ENCODE assay signal across 28 cellular contexts in genomic region chr22:48240165-48240934, GRCh38.
DNase-seq lines count a peak whose midpoint lies in the region; ATAC-seq and TF ChIP-seq lines count a peak whose summit lies in the region.
"Had no signal": no experiment of that assay in that cellular context is flagged by ENCODE, and none has a peak within 500 bp of the region (broad histone marks: within the 10 kb centered on the region; RNA-seq: fewer than 3 reads in every experiment).

No MANE protein-coding gene starts in this region.

- peak overlapping the region in 1 of 5 experiments; percentile 18 for H3K4me3 Mint-ChIP-seq in brain
- H3K4me3 Mint-ChIP-seq in nephron: no peak overlapping the region
- H3K4me3 Mint-ChIP-seq in activated CD4-positive, alpha-beta T cell treated with anti-CD3 and anti-CD28 coated beads, Interleukin-2, amount 10 ng/mL, durations not matched to agents 7 days and 5 days: no peak overlapping the region
- no peak overlapping the region for H3K4me3 Mint-ChIP-seq in naive thymus-derived CD4-positive, alpha-beta T cell
- H3K4me3 Mint-ChIP-seq in chondrocyte (ENCODE audit: unreplicated experiment): no peak overlapping the region
- H3K4me3 Mint-ChIP-seq: activated naive CD8-positive, alpha-beta T cell; activated T-helper 17 cell treated with anti-CD3 and anti-CD28 coated beads, Interleukin-2, amount 50 U/mL, for 72 hours; CD8-positive, alpha-beta T cell; stimulated activated naive CD8-positive, alpha-beta T cell treated with anti-CD3 and anti-CD28 coated beads, Interleukin-15, Interleukin-2, amounts not matched to agents 100 ng/mL and 50 ng/mL, for 24 hours; T-cell had no signal

- intact Hi-C loops in stomach (cut with DNase I; ENCODE audit: low total_unique reads): no loop called here
- intact Hi-C loops in naive thymus-derived CD4-positive, alpha-beta T cell (cut with micrococcal nuclease): no loop called here

- no peaks in the 10 kb centered on the region for H3K4me1 ChIP-seq in stomach
- H3K4me1 ChIP-seq in naive thymus-derived CD4-positive, alpha-beta T cell (ENCODE audit: control insufficient read depth in 2 of 2, insufficient read depth in 2 of 2, low read length in 2 of 2): peaks cover 0 to 18% of the 10 kb centered on the region in 2 donors
- H3K4me1 ChIP-seq: gastroesophageal sphincter, left lung, sigmoid colon, thyroid gland had no signal

- H3K9me3 ChIP-seq in stomach: peaks cover 0 to 3% (median 0%) of the 10 kb centered on the region in 4 donors
- H3K9me3 ChIP-seq in naive thymus-derived CD4-positive, alpha-beta T cell (ENCODE audit: control insufficient read depth in 2 of 3, low read length in 3 of 3): no peaks in the 10 kb centered on the region
- H3K9me3 ChIP-seq: gastroesophageal sphincter, left lung, sigmoid colon, thyroid gland had no signal

- no peak for TF ChIP-seq CTCF in brain (conservative IDR thresholded peaks at IDR 0.05)
- TF ChIP-seq CTCF in nephron (IDR thresholded peaks at IDR 0.05; ENCODE audit: unreplicated experiment in 3 of 3): no peak
- no peak for TF ChIP-seq CTCF in stomach (IDR thresholded peaks at IDR 0.05)
- TF ChIP-seq CTCF in chondrocyte (IDR thresholded peaks at IDR 0.05): no peak

- no peak overlapping the region for H3K4me3 ChIP-seq in stomach
- no peak overlapping the region for H3K4me3 ChIP-seq in naive thymus-derived CD4-positive, alpha-beta T cell (ENCODE audit: low read length)
- H3K4me3 ChIP-seq: cardiac muscle cell, gastroesophageal sphincter, left lung, sigmoid colon, thyroid gland had no signal

- peak; percentile 24 for DNase-seq in activated CD8-positive, alpha-beta memory T cell treated with anti-CD3 and anti-CD28 coated beads for 24 hours
- no peak for DNase-seq in activated CD8-positive, alpha-beta memory T cell treated with anti-CD3 and anti-CD28 coated beads, Interleukin-2, amount 50 U/mL, for 4 hours
- peak; percentile 1 for DNase-seq in stomach
- no peak for DNase-seq in activated CD4-positive, alpha-beta T cell treated with anti-CD3 and anti-CD28 coated beads, Interleukin-2, amount 10 ng/mL, durations not matched to agents 7 days and 5 days
- no peak for DNase-seq in naive thymus-derived CD4-positive, alpha-beta T cell
- no peak for DNase-seq in chondrocyte (ENCODE audit: low spot score)
- DNase-seq: activated CD4-positive, alpha-beta T cell treated with anti-CD3 and anti-CD28 coated beads, Interleukin-2, amount 50 U/mL, for 48 hours; activated CD8-positive, alpha-beta memory T cell treated with anti-CD3 and anti-CD28 coated beads, Interleukin-2, amount 50 U/mL, for 48 hours; AML-193; aorta; hypothalamus; left lung; mesenchymal stem cell; NCI-H187 treated with DMSO at 0.1 percent for 48 hours; NCI-H2227 treated with DMSO at 0.1 percent for 48 hours; NCI-H69; sigmoid colon; stimulated activated CD4-positive, alpha-beta T cell treated with anti-CD3 and anti-CD28 coated beads, Interleukin-15, amount 100 ng/mL, for 24 hours; thyroid gland had no signal

- POLR2A ChIA-PET in activated CD4-positive, alpha-beta T cell treated with anti-CD3 and anti-CD28 coated beads, Interleukin-2, amount 10 ng/mL, durations not matched to agents 7 days and 5 days (lab: Charles Lee): no interaction called here
- POLR2A ChIA-PET in naive thymus-derived CD4-positive, alpha-beta T cell (lab: Charles Lee): no interaction called here

- H3K27me3 Mint-ChIP-seq in brain (peaks cover 12% of the 10 kb centered on the region), nephron (ENCODE audit: low read depth) (peaks cover 36% of the 10 kb centered on the region), chondrocyte (ENCODE audit: low read depth) (peaks cover 15% of the 10 kb centered on the region)
- H3K27me3 Mint-ChIP-seq in activated CD4-positive, alpha-beta T cell treated with anti-CD3 and anti-CD28 coated beads, Interleukin-2, amount 10 ng/mL, durations not matched to agents 7 days and 5 days: peaks cover 1% of the 10 kb centered on the region
- peaks cover 0 to 13% (median 6%) of the 10 kb centered on the region in 5 donors for H3K27me3 Mint-ChIP-seq in naive thymus-derived CD4-positive, alpha-beta T cell
- H3K27me3 Mint-ChIP-seq: activated naive CD8-positive, alpha-beta T cell had no signal

- H3K27me3 ChIP-seq in stomach: peaks cover 0 to 51% (median 0%) of the 10 kb centered on the region in 3 donors
- H3K27me3 ChIP-seq in naive thymus-derived CD4-positive, alpha-beta T cell (ENCODE audit: control insufficient read depth in 2 of 2, insufficient read depth in 2 of 2, low read length in 2 of 2): no peaks in the 10 kb centered on the region
- H3K27me3 ChIP-seq: cardiac muscle cell, sigmoid colon, thyroid gland had no signal

- CTCF ChIA-PET in activated CD4-positive, alpha-beta T cell treated with anti-CD3 and anti-CD28 coated beads, Interleukin-2, amount 10 ng/mL, durations not matched to agents 7 days and 5 days (lab: Charles Lee): no interaction called here
- CTCF ChIA-PET in naive thymus-derived CD4-positive, alpha-beta T cell (lab: Charles Lee): no interaction called here

- no peaks in the 10 kb centered on the region for H3K36me3 Mint-ChIP-seq in brain
- no peaks in the 10 kb centered on the region for H3K36me3 Mint-ChIP-seq in nephron (ENCODE audit: low read depth)
- H3K36me3 Mint-ChIP-seq in activated CD4-positive, alpha-beta T cell treated with anti-CD3 and anti-CD28 coated beads, Interleukin-2, amount 10 ng/mL, durations not matched to agents 7 days and 5 days (ENCODE audit: low read depth): no peaks in the 10 kb centered on the region
- H3K36me3 Mint-ChIP-seq in naive thymus-derived CD4-positive, alpha-beta T cell: no peaks in the 10 kb centered on the region
- no peaks in the 10 kb centered on the region for H3K36me3 Mint-ChIP-seq in chondrocyte (ENCODE audit: low read depth)
- H3K36me3 Mint-ChIP-seq: activated naive CD8-positive, alpha-beta T cell; CD8-positive, alpha-beta T cell; T-cell had no signal

- 41 to 52% (median 43%) methylated on average over 11 to 13 of the region's 13 CpGs for WGBS in stomach, 5 donors

- H3K27ac Mint-ChIP-seq in brain (peak overlapping the region in 3 of 5 experiments; percentile 54 to 91 (median 58)), nephron (peak overlapping the region in 2 of 3 experiments; percentile 10 to 33), chondrocyte (ENCODE audit: unreplicated experiment) (no peak overlapping the region)
- H3K27ac Mint-ChIP-seq in activated CD4-positive, alpha-beta T cell treated with anti-CD3 and anti-CD28 coated beads, Interleukin-2, amount 10 ng/mL, durations not matched to agents 7 days and 5 days: no peak overlapping the region
- H3K27ac Mint-ChIP-seq in naive thymus-derived CD4-positive, alpha-beta T cell: no peak overlapping the region
- H3K27ac Mint-ChIP-seq: activated naive CD8-positive, alpha-beta T cell; activated T-helper 17 cell treated with anti-CD3 and anti-CD28 coated beads, Interleukin-2, amount 50 U/mL, for 72 hours; CD8-positive, alpha-beta T cell; stimulated activated naive CD8-positive, alpha-beta T cell treated with anti-CD3 and anti-CD28 coated beads, Interleukin-15, Interleukin-2, amounts not matched to agents 100 ng/mL and 50 ng/mL, for 24 hours; T-cell had no signal

- no peaks in the 10 kb centered on the region for H3K36me3 ChIP-seq in stomach
- no peaks in the 10 kb centered on the region for H3K36me3 ChIP-seq in naive thymus-derived CD4-positive, alpha-beta T cell (ENCODE audit: control insufficient read depth in 2 of 3, insufficient read depth in 3 of 3, low read length in 3 of 3)
- H3K36me3 ChIP-seq: cardiac muscle cell, gastroesophageal sphincter, left lung, sigmoid colon, thyroid gland had no signal

- no peak for ATAC-seq in naive thymus-derived CD4-positive, alpha-beta T cell
- ATAC-seq: activated T-helper 17 cell treated with anti-CD3 and anti-CD28 coated beads, Interleukin-2, amount 50 U/mL, for 72 hours; CD8-positive, alpha-beta T cell; gastroesophageal sphincter; left lung; T-cell had no signal

- no peak overlapping the region for H3K27ac ChIP-seq in stomach
- no peak overlapping the region for H3K27ac ChIP-seq in naive thymus-derived CD4-positive, alpha-beta T cell (ENCODE audit: low read depth, low read length)
- H3K27ac ChIP-seq: cardiac muscle cell, gastroesophageal sphincter, left lung, sigmoid colon, thyroid gland had no signal

- H3K4me1 Mint-ChIP-seq in brain (peaks cover 30% of the 10 kb centered on the region), nephron (peaks cover 22% of the 10 kb centered on the region), chondrocyte (ENCODE audit: low read depth) (no peaks in the 10 kb centered on the region)
- peaks cover 9% of the 10 kb centered on the region for H3K4me1 Mint-ChIP-seq in activated CD4-positive, alpha-beta T cell treated with anti-CD3 and anti-CD28 coated beads, Interleukin-2, amount 10 ng/mL, durations not matched to agents 7 days and 5 days
- peaks cover 0 to 9% (median 0%) of the 10 kb centered on the region in 7 donors for H3K4me1 Mint-ChIP-seq in naive thymus-derived CD4-positive, alpha-beta T cell
- H3K4me1 Mint-ChIP-seq: activated T-helper 17 cell treated with anti-CD3 and anti-CD28 coated beads, Interleukin-2, amount 50 U/mL, for 72 hours had no signal

- TF ChIP-seq POLR2A in stomach (IDR thresholded peaks at IDR 0.05): no peak

- TF ChIP-seq EP300 in stomach (IDR thresholded peaks at IDR 0.05): no peak

- H3K9me3 Mint-ChIP-seq in brain (peaks cover 0 to 6% (median 6%) of the 10 kb centered on the region in 5 experiments), nephron (peaks cover 7% of the 10 kb centered on the region), chondrocyte (ENCODE audit: low read depth) (no peaks in the 10 kb centered on the region)
- H3K9me3 Mint-ChIP-seq in activated CD4-positive, alpha-beta T cell treated with anti-CD3 and anti-CD28 coated beads, Interleukin-2, amount 10 ng/mL, durations not matched to agents 7 days and 5 days: no peaks in the 10 kb centered on the region
- peaks cover 0 to under 1% (median 0%) of the 10 kb centered on the region in 11 donors for H3K9me3 Mint-ChIP-seq in naive thymus-derived CD4-positive, alpha-beta T cell
- H3K9me3 Mint-ChIP-seq: activated T-helper 17 cell treated with anti-CD3 and anti-CD28 coated beads, Interleukin-2, amount 50 U/mL, for 72 hours; CD8-positive, alpha-beta T cell; stimulated activated naive CD8-positive, alpha-beta T cell treated with anti-CD3 and anti-CD28 coated beads, Interleukin-15, Interleukin-2, amounts not matched to agents 100 ng/mL and 50 ng/mL, for 24 hours; T-cell had no signal

Comparison
In these comparisons a context has a peak if more than half of its experiments do, and no peak if none do; other contexts are left out.
1. DNase-seq: peak in activated CD8-positive, alpha-beta memory T cell treated with anti-CD3 and anti-CD28 coated beads for 24 hours (single experiment) and stomach (single experiment); none in activated CD8-positive, alpha-beta memory T cell treated with anti-CD3 and anti-CD28 coated beads, Interleukin-2, amount 50 U/mL, for 4 hours (single experiment), activated CD4-positive, alpha-beta T cell treated with anti-CD3 and anti-CD28 coated beads, Interleukin-2, amount 10 ng/mL, durations not matched to agents 7 days and 5 days (single experiment), naive thymus-derived CD4-positive, alpha-beta T cell (0 of 9) and chondrocyte (single experiment).
2. H3K27ac Mint-ChIP-seq: peak in brain (3 of 5) and nephron (2 of 3); none in activated CD4-positive, alpha-beta T cell treated with anti-CD3 and anti-CD28 coated beads, Interleukin-2, amount 10 ng/mL, durations not matched to agents 7 days and 5 days (single experiment), naive thymus-derived CD4-positive, alpha-beta T cell (0 of 9) and chondrocyte (single experiment).